11 cellular contexts compared by ENCODE assay signal in genomic region chr11:96279421-96280290, GRCh38.
A peak's percentile ranks its signal among the peaks of the same experiment; 100 is the strongest.
DNase-seq lines count a peak whose midpoint lies in the region; ATAC-seq, FAIRE-seq and TF ChIP-seq lines count a peak whose summit lies in the region.
"Had no signal": no experiment of that assay in that cellular context is flagged by ENCODE, and none has a peak within 500 bp of the region (broad histone marks: within the 10 kb centered on the region; RNA-seq: fewer than 3 reads in every experiment).

No MANE protein-coding gene starts in this region.

- no peak for TF ChIP-seq CTCF in astrocyte (IDR thresholded peaks at IDR 0.05; ENCODE audit: insufficient read depth, low read depth, low read length)

- no peak overlapping the region for H3K4me3 Mint-ChIP-seq in astrocyte (ENCODE audit: unreplicated experiment)
- H3K4me3 Mint-ChIP-seq: activated naive CD4-positive, alpha-beta T cell treated with anti-CD3 and anti-CD28 coated beads for 36 hours had no signal

- H3K27me3 Mint-ChIP-seq in astrocyte (ENCODE audit: low read depth, unreplicated experiment), result no peaks in the 10 kb centered on the region

- no peaks in the 10 kb centered on the region for H3K9me3 Mint-ChIP-seq in astrocyte (ENCODE audit: unreplicated experiment)
- H3K9me3 Mint-ChIP-seq: activated naive CD4-positive, alpha-beta T cell treated with anti-CD3 and anti-CD28 coated beads for 36 hours had no signal

- H3K27ac ChIP-seq in astrocyte (ENCODE audit: low read depth, low read length), result no peak overlapping the region
- H3K27ac ChIP-seq in mucosa of rectum (ENCODE audit: low read depth in 2 of 2, low read length in 2 of 2), result peak overlapping the region; percentile 54 to 60

- peaks cover 2% of the 10 kb centered on the region for H3K36me3 Mint-ChIP-seq in astrocyte (ENCODE audit: low read depth, unreplicated experiment)

- H3K27ac Mint-ChIP-seq in astrocyte (ENCODE audit: unreplicated experiment), result peak overlapping the region; percentile 60

- H3K4me1 ChIP-seq in astrocyte (ENCODE audit: insufficient read depth, low read length) (peaks cover 11% of the 10 kb centered on the region), mucosa of rectum (ENCODE audit: control insufficient read depth in 2 of 2, insufficient read depth in 2 of 2, low read length in 2 of 2) (peaks cover 13 to 46% of the 10 kb centered on the region in 2 donors)

- no peak overlapping the region for H2AFZ ChIP-seq in astrocyte (ENCODE audit: low read depth, low read length)

- peaks cover 71% of the 10 kb centered on the region for H3K79me2 ChIP-seq in astrocyte (ENCODE audit: insufficient read depth, low read length)

- peak overlapping the region; percentile 20 for H3K4me2 ChIP-seq in astrocyte (ENCODE audit: low read length)

- no peak for FAIRE-seq in astrocyte (lab: Jason Lieb, UNC)

- no peak overlapping the region for H3K9ac ChIP-seq in astrocyte (ENCODE audit: low read length)
- no peak overlapping the region for H3K9ac ChIP-seq in mucosa of rectum (ENCODE audit: low read depth in 1 of 2, low read length in 2 of 2)

- DNase-seq in COLO829 (ENCODE audit: low spot score) (peak; percentile 57), astrocyte (ENCODE audit: low read depth) (peak; percentile 68), SIG-M5 (lab: John Stamatoyannopoulos, UW) (no peak), NCI-H748 (lab: John Stamatoyannopoulos, UW; ENCODE audit: unreplicated experiment) (no peak)
- DNase-seq: activated naive CD4-positive, alpha-beta T cell treated with anti-CD3 and anti-CD28 coated beads for 36 hours; NCI-H2107; stimulated activated CD4-positive, alpha-beta T cell treated with anti-CD3 and anti-CD28 coated beads, Interleukin-2, amount 100 ng/mL, for 48 hours had no signal

- H3K4me1 Mint-ChIP-seq in astrocyte (ENCODE audit: low read depth, unreplicated experiment), result peaks cover 42% of the 10 kb centered on the region

- H3K9me3 ChIP-seq in astrocyte (ENCODE audit: insufficient read depth, low read depth, low read length) (no peaks in the 10 kb centered on the region), mucosa of rectum (ENCODE audit: control insufficient read depth in 2 of 2, low read length in 2 of 2) (no peaks in the 10 kb centered on the region)

- H3K36me3 ChIP-seq in astrocyte (ENCODE audit: insufficient read depth, low read length) (no peaks in the 10 kb centered on the region), mucosa of rectum (ENCODE audit: control insufficient read depth in 2 of 2, insufficient read depth in 2 of 2, low read length in 2 of 2) (no peaks in the 10 kb centered on the region)

- ATAC-seq in HG03103 (IDR thresholded peaks at IDR 0.05; ENCODE audit: low read depth, unreplicated experiment) (peak; percentile 27), GM18517 (IDR thresholded peaks at IDR 0.05; ENCODE audit: unreplicated experiment) (no peak), HG03571 (IDR thresholded peaks at IDR 0.05; ENCODE audit: unreplicated experiment) (no peak)

- H3K27me3 ChIP-seq in astrocyte (ENCODE audit: insufficient read depth, low read length), result no peaks in the 10 kb centered on the region
- H3K27me3 ChIP-seq in mucosa of rectum (ENCODE audit: control insufficient read depth in 2 of 2, insufficient read depth in 2 of 2, low read length in 2 of 2), result no peaks in the 10 kb centered on the region

- H3K4me3 ChIP-seq in astrocyte (ENCODE audit: insufficient read depth, low read depth, low read length) (no peak overlapping the region), mucosa of rectum (ENCODE audit: low read length in 2 of 2) (no peak overlapping the region)

- peaks cover 11% of the 10 kb centered on the region for H4K20me1 ChIP-seq in astrocyte (ENCODE audit: insufficient read depth, low read length)

Comparison
In these comparisons a context has a peak if more than half of its experiments do, and no peak if none do; other contexts are left out.
1. DNase-seq: peak in COLO829 (single experiment) and astrocyte (single experiment); none in SIG-M5 (single experiment) and NCI-H748 (single experiment).